30 cellular contexts compared by ENCODE assay signal in the genomic region with DNA sequence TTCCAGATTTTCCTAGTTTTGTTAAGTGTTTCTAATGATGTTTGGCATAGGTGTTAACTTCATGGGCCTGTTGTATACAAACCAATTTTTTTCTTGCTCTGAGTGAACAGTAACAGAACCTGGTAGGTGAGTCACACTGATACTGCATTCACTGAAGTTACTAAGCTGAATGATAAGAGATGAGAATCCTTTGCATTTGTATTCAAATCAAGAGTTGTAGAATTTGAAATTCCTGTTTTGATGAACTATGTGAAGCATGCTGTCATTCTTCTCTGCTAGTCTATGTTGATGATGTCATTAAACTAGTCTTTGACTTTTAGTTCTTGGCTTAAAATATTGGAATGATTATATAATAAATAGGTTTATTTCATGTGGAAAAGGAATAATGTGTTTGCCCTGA. TPM values are rescaled to one million over a fixed set of nuclear protein-coding genes. Genes with fewer than 3 reads are reported as not detected.
DNase-seq lines count a peak whose midpoint lies in the region; ATAC-seq and TF ChIP-seq lines count a peak whose summit lies in the region.
"Had no signal": no experiment of that assay in that cellular context is flagged by ENCODE, and none has a peak within 500 bp of the region (broad histone marks: within the 10 kb centered on the region; RNA-seq: fewer than 3 reads in every experiment).

No MANE protein-coding gene starts in this region.

- no peaks in the 10 kb centered on the region for H3K27me3 ChIP-seq in IMR-90 (ENCODE audit: control insufficient read depth, insufficient read depth, low read length)
- H3K27me3 ChIP-seq: brain microvascular endothelial cell, testis, uterus had no signal

- TF ChIP-seq CTCF in IMR-90 (conservative IDR thresholded peaks at IDR 0.05; ENCODE audit: low read depth, low read length) = no peak
- TF ChIP-seq CTCF in brain (conservative IDR thresholded peaks at IDR 0.05) = no peak

- H2AK9ac ChIP-seq in IMR-90 (replicated peaks; ENCODE audit: low read depth, low read length, poor library complexity) = no peak overlapping the region

- DNase-seq in activated T-cell treated with anti-CD3 and anti-CD28 coated beads, Interleukin-2, amount 50 U/mL, for 4 hours = no peak
- no peak for DNase-seq in activated T-cell treated with anti-CD3 and anti-CD28 coated beads, Interleukin-2, amount 50 U/mL, for 48 hours
- DNase-seq in IMR-90 (peak; percentile 34), DMS114 treated with DMSO at 0.1 percent for 48 hours (lab: John Stamatoyannopoulos, UW; ENCODE audit: unreplicated experiment) (no peak), NCI-H146 (lab: John Stamatoyannopoulos, UW) (no peak)
- peak in 1 of 2 donors; percentile 13 for DNase-seq in stimulated activated effector memory CD8-positive, alpha-beta T cell treated with anti-CD3 and anti-CD28 coated beads, Interleukin-12 subunit alpha, Interleukin-12 subunit beta, amount 100 ng/mL, for 72 hours (ENCODE audit: low spot score in 2 of 2)
- DNase-seq: activated CD4-positive, alpha-beta T cell treated with anti-CD3 and anti-CD28 coated beads, Interleukin-2, amount 50 U/mL, for 48 hours; brain microvascular endothelial cell; C1 segment of cervical spinal cord; Caco-2; effector CD8-positive, alpha-beta T cell; foreskin melanocyte; HFFc6; hippocampal formation; left ventricle myocardium superior; midbrain; NCI-H1417; NCI-H446; retina; stimulated activated CD4-positive, alpha-beta T cell treated with anti-CD3 and anti-CD28 coated beads, Interleukin-2, amount 100 ng/mL, for 24 hours; testis; uterus had no signal

- no peak overlapping the region for H2AFZ ChIP-seq in IMR-90 (replicated peaks; ENCODE audit: low read length, poor library complexity)

- no peak overlapping the region for H2AK5ac ChIP-seq in IMR-90 (ENCODE audit: low read depth, low read length)

- in situ Hi-C loops in IMR-90 (cut with MboI; ENCODE audit: low sequenced_read_pairs) = no loop called here

- H3K4ac ChIP-seq in IMR-90 (ENCODE audit: low read depth, low read length) = no peak overlapping the region

- no peaks in the 10 kb centered on the region; the same call in 1 of the 2 replicates for H3K36me3 ChIP-seq in IMR-90 (ENCODE audit: control insufficient read depth, insufficient read depth, low read length)
- H3K36me3 ChIP-seq: brain microvascular endothelial cell, uterus had no signal

- CTCF ChIA-PET in IMR-90 (lab: Yijun Ruan, JAX) = no interaction called here

- H3K79me1 ChIP-seq in IMR-90 (ENCODE audit: low read depth in 1 of 2, low read length in 2 of 2) = peaks cover 9 to 40% of the 10 kb centered on the region in 2 experiments

- no peaks in the 10 kb centered on the region for H3K9me3 ChIP-seq in IMR-90 (ENCODE audit: control insufficient read depth, insufficient read depth, low read length)
- H3K9me3 ChIP-seq: Caco-2, testis, uterus had no signal

- H2BK15ac ChIP-seq in IMR-90 (ENCODE audit: low read depth, low read length) = no peak overlapping the region

- no peak overlapping the region for H3K4me2 ChIP-seq in IMR-90 (ENCODE audit: low read depth, low read length)
- H3K4me2 ChIP-seq: smooth muscle cell had no signal

- no peak overlapping the region for H3K14ac ChIP-seq in IMR-90 (replicated peaks; ENCODE audit: low read depth, low read length)

- no peak overlapping the region for H2BK120ac ChIP-seq in IMR-90 (ENCODE audit: low read depth, low read length)

- H4K20me1 ChIP-seq in IMR-90 (ENCODE audit: insufficient read depth, low read length) = no peaks in the 10 kb centered on the region

- no peak for TF ChIP-seq RAD21 in IMR-90 (IDR thresholded peaks at IDR 0.05; ENCODE audit: low read length)

- H3K36me3 Mint-ChIP-seq in activated T-cell treated with anti-CD3 and anti-CD28 coated beads, Interleukin-2, amount 50 U/mL, for 4 hours (ENCODE audit: insufficient read depth) = peaks cover 7% of the 10 kb centered on the region
- H3K36me3 Mint-ChIP-seq in brain = peaks cover 15% of the 10 kb centered on the region
- H3K36me3 Mint-ChIP-seq in stimulated activated effector memory CD8-positive, alpha-beta T cell treated with anti-CD3 and anti-CD28 coated beads, Interleukin-12 subunit alpha, Interleukin-12 subunit beta, amount 100 ng/mL, for 72 hours = peaks cover 9% of the 10 kb centered on the region
- H3K36me3 Mint-ChIP-seq: natural killer cell treated with Interleukin-12 subunit alpha and Interleukin-12 subunit beta and Interleukin-15 and Interleukin-18, amount 100 ng/mL, for 72 hours had no signal

- H4K91ac ChIP-seq in IMR-90 (ENCODE audit: insufficient read depth, low read depth, low read length) = no peak overlapping the region

- H3K27ac Mint-ChIP-seq in brain = peak overlapping the region in 3 of 5 experiments; percentile 15 to 57 (median 22)
- no peak overlapping the region for H3K27ac Mint-ChIP-seq in stimulated activated effector memory CD8-positive, alpha-beta T cell treated with anti-CD3 and anti-CD28 coated beads, Interleukin-12 subunit alpha, Interleukin-12 subunit beta, amount 100 ng/mL, for 72 hours
- H3K27ac Mint-ChIP-seq: activated T-helper 1 cell treated with anti-CD3 and anti-CD28 coated beads, Interleukin-12 subunit alpha, Interleukin-12 subunit beta, Interleukin-2, Interleukin-4 antibody, amounts not matched to agents 30 ng/mL and 10 ng/mL and 1 ng/mL, durations not matched to agents 14 hours and 24 hours and 36 hours; HFFc6; IgD-negative memory B cell; natural killer cell treated with Interleukin-12 subunit alpha and Interleukin-12 subunit beta and Interleukin-15 and Interleukin-18, amount 100 ng/mL, for 72 hours had no signal

- H3K9me3 Mint-ChIP-seq in activated T-cell treated with anti-CD3 and anti-CD28 coated beads, Interleukin-2, amount 50 U/mL, for 4 hours = no peaks in the 10 kb centered on the region
- H3K9me3 Mint-ChIP-seq in brain = no peaks in the 10 kb centered on the region
- no peaks in the 10 kb centered on the region for H3K9me3 Mint-ChIP-seq in stimulated activated effector memory CD8-positive, alpha-beta T cell treated with anti-CD3 and anti-CD28 coated beads, Interleukin-12 subunit alpha, Interleukin-12 subunit beta, amount 100 ng/mL, for 72 hours
- H3K9me3 Mint-ChIP-seq: activated T-helper 1 cell treated with anti-CD3 and anti-CD28 coated beads, Interleukin-12 subunit alpha, Interleukin-12 subunit beta, Interleukin-2, Interleukin-4 antibody, amounts not matched to agents 30 ng/mL and 10 ng/mL and 1 ng/mL, durations not matched to agents 14 hours and 24 hours and 36 hours; HFFc6; IgD-negative memory B cell; natural killer cell treated with Interleukin-12 subunit alpha and Interleukin-12 subunit beta and Interleukin-15 and Interleukin-18, amount 100 ng/mL, for 72 hours had no signal

- dilution Hi-C loops in IMR-90 (cut with HindIII; ENCODE audit: low sequenced_read_pairs, unreplicated experiment) = no loop called here

- H4K8ac ChIP-seq in IMR-90 (ENCODE audit: low read depth in 2 of 2, low read length in 2 of 2) = no peak overlapping the region

- H3K18ac ChIP-seq in IMR-90 (ENCODE audit: low read depth, low read length) = no peak overlapping the region

- H3K4me3 ChIP-seq in IMR-90 (ENCODE audit: insufficient read depth, low read depth, low read length) = no peak overlapping the region
- H3K4me3 ChIP-seq: smooth muscle cell, testis, uterus had no signal

- H3K4me1 Mint-ChIP-seq in activated T-cell treated with anti-CD3 and anti-CD28 coated beads, Interleukin-2, amount 50 U/mL, for 4 hours (ENCODE audit: low read depth) = peaks cover 6% of the 10 kb centered on the region
- peaks cover 21% of the 10 kb centered on the region for H3K4me1 Mint-ChIP-seq in brain
- peaks cover 10% of the 10 kb centered on the region for H3K4me1 Mint-ChIP-seq in stimulated activated effector memory CD8-positive, alpha-beta T cell treated with anti-CD3 and anti-CD28 coated beads, Interleukin-12 subunit alpha, Interleukin-12 subunit beta, amount 100 ng/mL, for 72 hours

- H3K9me1 ChIP-seq in IMR-90 (ENCODE audit: insufficient read depth, low read length) = no peaks in the 10 kb centered on the region

- H3K9ac ChIP-seq in IMR-90 (ENCODE audit: low read depth, low read length) = no peak overlapping the region

- no peak overlapping the region for H2BK20ac ChIP-seq in IMR-90 (ENCODE audit: low read depth, low read length)

- BruUV-seq in IMR-90 (replicated peaks; lab: Mats Ljungman, UMichigan) = no TSS peak

- no peak overlapping the region for H2BK5ac ChIP-seq in IMR-90 (ENCODE audit: low read depth, low read length, poor library complexity, severe bottlenecking)

- no peak for TF ChIP-seq POLR2A in IMR-90 (IDR thresholded peaks at IDR 0.05; ENCODE audit: low read depth, low read length)

- H3K27me3 Mint-ChIP-seq in activated T-cell treated with anti-CD3 and anti-CD28 coated beads, Interleukin-2, amount 50 U/mL, for 4 hours (ENCODE audit: low read depth) = no peaks in the 10 kb centered on the region
- H3K27me3 Mint-ChIP-seq in brain = no peaks in the 10 kb centered on the region
- H3K27me3 Mint-ChIP-seq: IgD-negative memory B cell; natural killer cell treated with Interleukin-12 subunit alpha and Interleukin-12 subunit beta and Interleukin-15 and Interleukin-18, amount 100 ng/mL, for 72 hours had no signal

- ATAC-seq in activated T-cell treated with anti-CD3 and anti-CD28 coated beads, Interleukin-2, amount 50 U/mL, for 4 hours = peak; percentile 93 to 97
- ATAC-seq in IMR-90 (ENCODE audit: low read depth) (no peak), HG02571 (IDR thresholded peaks at IDR 0.05; ENCODE audit: unreplicated experiment) (no peak)
- peak; percentile 100 for ATAC-seq in stimulated activated effector memory CD8-positive, alpha-beta T cell treated with anti-CD3 and anti-CD28 coated beads, Interleukin-12 subunit alpha, Interleukin-12 subunit beta, amount 100 ng/mL, for 72 hours
- ATAC-seq: left ventricle myocardium superior, SK-N-SH treated with all-trans-retinoic acid at 6 μM for 48 hours had no signal

- no peak overlapping the region for H3K4me3 Mint-ChIP-seq in activated T-cell treated with anti-CD3 and anti-CD28 coated beads, Interleukin-2, amount 50 U/mL, for 4 hours
- H3K4me3 Mint-ChIP-seq in brain = no peak overlapping the region
- no peak overlapping the region for H3K4me3 Mint-ChIP-seq in stimulated activated effector memory CD8-positive, alpha-beta T cell treated with anti-CD3 and anti-CD28 coated beads, Interleukin-12 subunit alpha, Interleukin-12 subunit beta, amount 100 ng/mL, for 72 hours
- H3K4me3 Mint-ChIP-seq: activated T-helper 1 cell treated with anti-CD3 and anti-CD28 coated beads, Interleukin-12 subunit alpha, Interleukin-12 subunit beta, Interleukin-2, Interleukin-4 antibody, amounts not matched to agents 30 ng/mL and 10 ng/mL and 1 ng/mL, durations not matched to agents 14 hours and 24 hours and 36 hours; HFFc6; IgD-negative memory B cell; natural killer cell treated with Interleukin-12 subunit alpha and Interleukin-12 subunit beta and Interleukin-15 and Interleukin-18, amount 100 ng/mL, for 72 hours had no signal

- H3K27ac ChIP-seq in IMR-90 (ENCODE audit: insufficient read depth, low read length) = no peak overlapping the region
- H3K27ac ChIP-seq: brain microvascular endothelial cell, testis, uterus, VCaP had no signal

- POLR2A ChIA-PET in IMR-90 (lab: Charles Lee; ENCODE audit: unreplicated experiment) = no interaction called here

- H3K56ac ChIP-seq in IMR-90 (ENCODE audit: extremely low read depth, insufficient read depth, low read length) = no peak overlapping the region

- no peaks in the 10 kb centered on the region for H3K4me1 ChIP-seq in IMR-90 (ENCODE audit: control insufficient read depth, insufficient read depth, low read length)
- H3K4me1 ChIP-seq: testis, uterus had no signal

- intact Hi-C loops in IMR-90 (cut with micrococcal nuclease) = no loop called here

- H3K23ac ChIP-seq in IMR-90 (ENCODE audit: low read depth, low read length) = no peak overlapping the region

- H4K5ac ChIP-seq in IMR-90 (ENCODE audit: low read depth, low read length) = no peak overlapping the region

RNA-seq across cellular contexts. Expression of gene PTPRA, which starts 37.9 kb away (rescaled TPM):
- 10 to 100 TPM; 28.2 to 34.5 (median 32.3) TPM for total RNA-seq in activated T-cell treated with anti-CD3 and anti-CD28 coated beads, Interleukin-2, amount 50 U/mL, for 4 hours
- total RNA-seq in IMR-90 (2012; rRNA removed) = 44.4 and 50.0 TPM in 2 replicates
- polyA plus RNA-seq in IMR-90 (2012; rRNA removed) (34.3 and 35.0 TPM in 2 replicates), brain (ENCODE audit: insufficient read depth, low read depth, low replicate concordance) (101 TPM)
- 23.7 and 26.0 TPM in 2 replicates for polyA plus RNA-seq in IMR-90 (2012; cell fraction: cytosol; rRNA removed)
- polyA plus RNA-seq in IMR-90 (2012; cell fraction: nucleus; rRNA removed; ENCODE audit: low replicate concordance) = 27.8 and 64.5 TPM in 2 replicates

Comparison
In these comparisons a context has a peak if more than half of its experiments do, and no peak if none do; other contexts are left out.
1. ATAC-seq: peak in activated T-cell treated with anti-CD3 and anti-CD28 coated beads, Interleukin-2, amount 50 U/mL, for 4 hours (2 of 2) and stimulated activated effector memory CD8-positive, alpha-beta T cell treated with anti-CD3 and anti-CD28 coated beads, Interleukin-12 subunit alpha, Interleukin-12 subunit beta, amount 100 ng/mL, for 72 hours (single experiment); none in IMR-90 (single experiment) and HG02571 (single experiment).